ENCODE assay signal across 8 cellular contexts in genomic region chr19:18594096-18594823, GRCh38. TPM values are rescaled to one million over a fixed set of nuclear protein-coding genes. Genes with fewer than 3 reads are reported as not detected.
DNase-seq lines count a peak whose midpoint lies in the region; ATAC-seq and TF ChIP-seq lines count a peak whose summit lies in the region.

No MANE protein-coding gene starts in this region.

- no peak overlapping the region for H2AFZ ChIP-seq in OCI-LY1 (ENCODE audit: low read length)

- peak overlapping the region; percentile 61 for H3K9ac ChIP-seq in OCI-LY1 (ENCODE audit: low read length)

- peaks cover 36% of the 10 kb centered on the region for H3K4me1 ChIP-seq in OCI-LY1 (ENCODE audit: insufficient read depth, low read length, severe bottlenecking)

- no peaks in the 10 kb centered on the region; the same call in 1 of the 2 replicates for H3K27me3 ChIP-seq in OCI-LY1 (ENCODE audit: insufficient read depth, low read length)

- no peaks in the 10 kb centered on the region for H4K20me1 ChIP-seq in OCI-LY1 (ENCODE audit: insufficient read depth, low read length)

- no peaks in the 10 kb centered on the region for H3K79me2 ChIP-seq in OCI-LY1 (ENCODE audit: insufficient read depth, low read length)

- H3K4me3 ChIP-seq in OCI-LY1 (ENCODE audit: low read depth, low read length, poor library complexity, severe bottlenecking): peak overlapping the region; percentile 61

- DNase-seq in GF-D8 (lab: John Stamatoyannopoulos, UW): peak; percentile 28
- DNase-seq in activated T-cell treated with anti-CD3 and anti-CD28 coated beads for 4 hours: peak; percentile 68
- DNase-seq in myocyte (ENCODE audit: low read depth): peak; percentile 58
- DNase-seq in stimulated activated CD8-positive, alpha-beta memory T cell treated with anti-CD3 and anti-CD28 coated beads, Interleukin-7, amount 100 ng/mL, for 4 hours (ENCODE audit: low read depth in 2 of 2): peak; percentile 39 to 67

- peak overlapping the region; percentile 94 for H3K4me2 ChIP-seq in OCI-LY1 (ENCODE audit: low read length)

- no peaks in the 10 kb centered on the region for H3K36me3 ChIP-seq in OCI-LY1 (ENCODE audit: insufficient read depth, low read length)

- no peaks in the 10 kb centered on the region for H3K9me2 ChIP-seq in OCI-LY1 (ENCODE audit: low read depth, low read length)

- H3F3A ChIP-seq in OCI-LY1 (ENCODE audit: insufficient read depth, low read length): no peaks in the 10 kb centered on the region

- peak overlapping the region; percentile 43 for H3K27ac ChIP-seq in OCI-LY1 (ENCODE audit: low read depth, low read length, poor library complexity, severe bottlenecking)

- H3K9me3 ChIP-seq in OCI-LY1 (ENCODE audit: low read length): no peaks in the 10 kb centered on the region

- TF ChIP-seq CTCF in OCI-LY1 (IDR thresholded peaks at IDR 0.05; ENCODE audit: low read length): peak; percentile 83

- ATAC-seq in HG03342 (IDR thresholded peaks at IDR 0.05; ENCODE audit: unreplicated experiment) (peak; percentile 55), esophagus mucosa (peak; percentile 69), GM19035 (IDR thresholded peaks at IDR 0.05; ENCODE audit: unreplicated experiment) (no peak)

RNA-seq across cellular contexts. Expression of gene REX1BD, which starts 5.7 kb away (rescaled TPM):
- total RNA-seq in esophagus mucosa (41.3 TPM), myocyte (64.0 and 76.1 TPM in 2 replicates)
- 72.7 TPM for polyA plus RNA-seq in myocyte (2012)

RNA-seq across cellular contexts. Expression of gene CRLF1, which starts 12.3 kb away (rescaled TPM):
- 7.9 TPM for total RNA-seq in esophagus mucosa
- total RNA-seq in myocyte: 0.11 TPM in 1 of 2 replicates, not detected in the other
- polyA plus RNA-seq in myocyte (2012): 195 TPM

RNA-seq across cellular contexts. Expression of gene TMEM59L, which starts 18.4 kb away (rescaled TPM):
- total RNA-seq in esophagus mucosa: 0.28 TPM
- total RNA-seq in myocyte: 0.64 TPM in 1 of 2 replicates, not detected in the other
- polyA plus RNA-seq in myocyte (2012): 19.2 TPM

RNA-seq across cellular contexts. Expression of gene UBA52, which starts 22.6 kb away (rescaled TPM):
- total RNA-seq in esophagus mucosa: 1,224 TPM
- total RNA-seq in myocyte: 567 and 699 TPM in 2 replicates
- 1,550 TPM for polyA plus RNA-seq in myocyte (2012)

RNA-seq across cellular contexts. Expression of gene KXD1, which starts 36.6 kb away (rescaled TPM):
- total RNA-seq in esophagus mucosa: 60.2 TPM
- 75.0 and 82.4 TPM in 2 replicates for total RNA-seq in myocyte
- 107 TPM for polyA plus RNA-seq in myocyte (2012)
